Comparison of ENCODE assay signal across 12 cellular contexts in genomic region chr11:727281-727701, GRCh38. TPM values are rescaled to one million over a fixed set of nuclear protein-coding genes. Genes with fewer than 3 reads are reported as not detected.
A peak's percentile ranks its signal among the peaks of the same experiment; 100 is the strongest.
DNase-seq lines count a peak whose midpoint lies in the region; ATAC-seq and TF ChIP-seq lines count a peak whose summit lies in the region.
"Had no signal": no experiment of that assay in that cellular context is flagged by ENCODE, and none has a peak within 500 bp of the region (broad histone marks: within the 10 kb centered on the region; RNA-seq: fewer than 3 reads in every experiment).

No MANE protein-coding gene starts in this region.

- peak overlapping the region; percentile 79 for H3K4me2 ChIP-seq in KMS-11

- H3K4me1 ChIP-seq in ACC112 (ENCODE audit: control insufficient read depth, insufficient read depth, low read length, unreplicated experiment) (peaks cover 28% of the 10 kb centered on the region), KMS-11 (ENCODE audit: low read depth, poor library complexity, severe bottlenecking) (peaks cover 55% of the 10 kb centered on the region), endocrine pancreas (ENCODE audit: control insufficient read depth, insufficient read depth, low read length) (no peaks in the 10 kb centered on the region), psoas muscle (peaks cover 11% of the 10 kb centered on the region), HAP-1 (peaks cover 2% of the 10 kb centered on the region; the same call in 1 of the 2 replicates)
- peaks cover 33% of the 10 kb centered on the region for H3K4me1 ChIP-seq in effector memory CD4-positive, alpha-beta T cell (ENCODE audit: control insufficient read depth, insufficient read depth, low read length, poor library complexity, severe bottlenecking)

- in situ Hi-C loops in HAP-1 (cut with MboI; ENCODE audit: low sequenced_read_pairs), result no loop called here

- H3K79me2 ChIP-seq in ACC112 (ENCODE audit: control insufficient read depth, insufficient read depth, low read length, unreplicated experiment) (no peaks in the 10 kb centered on the region), KMS-11 (ENCODE audit: insufficient read depth, low read depth) (no peaks in the 10 kb centered on the region)

- H3K4me1 Mint-ChIP-seq in immature natural killer cell, result peaks cover 7% of the 10 kb centered on the region in 2 donors

- H3K36me3 ChIP-seq in ACC112 (ENCODE audit: insufficient read depth, low read length), result no peaks in the 10 kb centered on the region
- H3K36me3 ChIP-seq in KMS-11 (ENCODE audit: insufficient read depth), result no peaks in the 10 kb centered on the region
- no peaks in the 10 kb centered on the region for H3K36me3 ChIP-seq in endocrine pancreas (ENCODE audit: control insufficient read depth, insufficient read depth, low read length)
- H3K36me3 ChIP-seq in psoas muscle (ENCODE audit: insufficient read depth in 1 of 2, low read depth in 1 of 2), result no peaks in the 10 kb centered on the region
- no peaks in the 10 kb centered on the region for H3K36me3 ChIP-seq in HAP-1 (replicated peaks)
- H3K36me3 ChIP-seq in effector memory CD4-positive, alpha-beta T cell (ENCODE audit: control insufficient read depth, insufficient read depth, low read length), result no peaks in the 10 kb centered on the region

- no peak overlapping the region for H3K9ac ChIP-seq in KMS-11
- H3K9ac ChIP-seq in endocrine pancreas (ENCODE audit: control insufficient read depth, insufficient read depth, low read length), result peak overlapping the region; percentile 56

- intact Hi-C loops in psoas muscle (cut with DNase I), result no loop called here

- H3K4me3 Mint-ChIP-seq in immature natural killer cell, result no peak overlapping the region

- DNase-seq in psoas muscle (no peak), HAP-1 (ENCODE audit: low spot score in 2 of 2) (no peak), immature natural killer cell (no peak), NCI-H128 (lab: John Stamatoyannopoulos, UW; ENCODE audit: unreplicated experiment) (no peak)
- DNase-seq in effector memory CD4-positive, alpha-beta T cell, result no peak
- DNase-seq: NCI-H1105 treated with DMSO at 0.1 percent for 48 hours, SIG-M5 had no signal

- H3K36me3 Mint-ChIP-seq in immature natural killer cell, result no peaks in the 10 kb centered on the region
- H3K36me3 Mint-ChIP-seq: WTC11 had no signal

- TF ChIP-seq CTCF in KMS-11 (conservative IDR thresholded peaks at IDR 0.05; ENCODE audit: low read depth, low read length) (no peak), psoas muscle (IDR thresholded peaks at IDR 0.05) (no peak)

- no peak overlapping the region for H3K4me3 ChIP-seq in ACC112 (ENCODE audit: low read depth, low read length)
- no peak overlapping the region for H3K4me3 ChIP-seq in KMS-11 (IDR thresholded peaks at IDR 0.05; ENCODE audit: insufficient read depth, low read depth, low read length)
- H3K4me3 ChIP-seq in endocrine pancreas (ENCODE audit: control insufficient read depth, insufficient read depth, low read length), result no peak overlapping the region
- no peak overlapping the region for H3K4me3 ChIP-seq in psoas muscle
- no peak overlapping the region for H3K4me3 ChIP-seq in HAP-1
- no peak overlapping the region for H3K4me3 ChIP-seq in effector memory CD4-positive, alpha-beta T cell (ENCODE audit: insufficient read depth, low read depth, low read length, poor library complexity, severe bottlenecking)

- no peaks in the 10 kb centered on the region for H4K20me1 ChIP-seq in KMS-11 (ENCODE audit: insufficient read depth)

- H3K27ac ChIP-seq in ACC112 (ENCODE audit: low read depth, low read length) (peak overlapping the region; percentile 64), KMS-11 (no peak overlapping the region), psoas muscle (peak overlapping the region; percentile 46)
- H3K27ac ChIP-seq in effector memory CD4-positive, alpha-beta T cell (ENCODE audit: insufficient read depth, low read length, poor library complexity, severe bottlenecking), result no peak overlapping the region

- no peak for ATAC-seq in psoas muscle

- H3K27me3 ChIP-seq in ACC112 (ENCODE audit: insufficient read depth, low read length) (no peaks in the 10 kb centered on the region), KMS-11 (ENCODE audit: insufficient read depth, low read depth) (peaks cover 4% of the 10 kb centered on the region; the same call in 1 of the 2 replicates), endocrine pancreas (ENCODE audit: control insufficient read depth, insufficient read depth, low read length) (no peaks in the 10 kb centered on the region), psoas muscle (ENCODE audit: insufficient read depth in 3 of 3, low read length in 2 of 3) (peaks cover 0 to 46% (median 17%) of the 10 kb centered on the region in 3 donors), HAP-1 (ENCODE audit: low read depth) (no peaks in the 10 kb centered on the region; the same call in 1 of the 2 replicates)
- peaks cover 2% of the 10 kb centered on the region for H3K27me3 ChIP-seq in effector memory CD4-positive, alpha-beta T cell (replicated peaks; ENCODE audit: control insufficient read depth, insufficient read depth, low read length, poor library complexity, severe bottlenecking)

- no peaks in the 10 kb centered on the region for H3K9me3 Mint-ChIP-seq in immature natural killer cell
- H3K9me3 Mint-ChIP-seq: naive thymus-derived CD8-positive, alpha-beta T cell; WTC11 had no signal

- 75 to 90% (median 90%) methylated on average over 12 of the region's 12 CpGs for WGBS in psoas muscle, 3 donors

- peaks cover 4 to 7% (median 5%) of the 10 kb centered on the region in 3 donors for H3K27me3 Mint-ChIP-seq in immature natural killer cell (ENCODE audit: low read depth in 3 of 3)

- H3K9me3 ChIP-seq in endocrine pancreas (ENCODE audit: control insufficient read depth, low read length) (no peaks in the 10 kb centered on the region), psoas muscle (no peaks in the 10 kb centered on the region), HAP-1 (no peaks in the 10 kb centered on the region)
- H3K9me3 ChIP-seq in effector memory CD4-positive, alpha-beta T cell (ENCODE audit: control insufficient read depth, low read length), result no peaks in the 10 kb centered on the region

- H3K27ac Mint-ChIP-seq in immature natural killer cell, result no peak overlapping the region
- H3K27ac Mint-ChIP-seq: WTC11 had no signal

- H2AFZ ChIP-seq in ACC112 (ENCODE audit: low read length, unreplicated experiment) (no peak overlapping the region), KMS-11 (ENCODE audit: low read depth) (no peak overlapping the region)

RNA-seq across cellular contexts. Expression of gene TALDO1, which starts 20.0 kb away (rescaled TPM):
- 100 to 1,000 TPM in 1 of 4 donors, 10 to 100 TPM in 3; 77.7 to 140 (median 81.8) TPM for total RNA-seq in psoas muscle
- 10 to 100 TPM; 58.7 to 77.6 (median 65.9) TPM for polyA plus RNA-seq in psoas muscle
- polyA plus RNA-seq in immature natural killer cell, result 100 to 1,000 TPM; 163 to 189 (median 180) TPM

RNA-seq across cellular contexts. Expression of gene EPS8L2, which starts 21.3 kb away (rescaled TPM):
- total RNA-seq in psoas muscle, result 1 to 10 TPM in 3 of 4 donors, under 1 TPM in 1; 0.89 to 3.1 (median 1.5) TPM
- polyA plus RNA-seq in psoas muscle (under 1 TPM; 0.47 to 0.63 (median 0.56) TPM), immature natural killer cell (10 to 100 TPM; 12.9 to 15.1 (median 15.0) TPM)

RNA-seq across cellular contexts. Expression of gene TMEM80, which starts 31.7 kb away (rescaled TPM):
- total RNA-seq in psoas muscle, result 10 to 100 TPM in 2 of 4 donors, 1 to 10 TPM in 2; 5.9 to 15.7 (median 9.7) TPM
- polyA plus RNA-seq in psoas muscle (10 to 100 TPM in 2 of 3 donors, 1 to 10 TPM in 1; 7.4 to 16.3 (median 10.1) TPM), immature natural killer cell (10 to 100 TPM; 21.3 to 32.4 (median 30.4) TPM)

RNA-seq across cellular contexts. Expression of gene DEAF1, which starts 32.3 kb away (rescaled TPM):
- 10 to 100 TPM; 15.0 to 30.0 (median 21.0) TPM for total RNA-seq in psoas muscle
- polyA plus RNA-seq in psoas muscle (10 to 100 TPM; 12.5 to 18.1 (median 15.3) TPM), immature natural killer cell (10 to 100 TPM; 17.8 to 31.6 (median 18.6) TPM)

RNA-seq across cellular contexts. Expression of gene GATD1, which starts 50.0 kb away (rescaled TPM):
- 10 to 100 TPM; 13.6 to 32.6 (median 22.2) TPM for total RNA-seq in psoas muscle
- polyA plus RNA-seq in psoas muscle (10 to 100 TPM; 11.0 to 20.9 (median 17.7) TPM), immature natural killer cell (1 to 10 TPM; 5.8 to 9.7 (median 6.7) TPM)

Comparison
In these comparisons a context has a peak if more than half of its experiments do, and no peak if none do; other contexts are left out.
1. H3K27ac ChIP-seq: peak in ACC112 (single experiment) and psoas muscle (single experiment); none in KMS-11 (single experiment) and effector memory CD4-positive, alpha-beta T cell (single experiment).
2. RNA of gene EPS8L2, which starts 21.3 kb away (polyA plus RNA-seq): 12.9 to 15.1 TPM in immature natural killer cell; 0.47 to 0.63 TPM in psoas muscle; every median in the first group is over 4 times any median in the second.